In the genomic region with DNA sequence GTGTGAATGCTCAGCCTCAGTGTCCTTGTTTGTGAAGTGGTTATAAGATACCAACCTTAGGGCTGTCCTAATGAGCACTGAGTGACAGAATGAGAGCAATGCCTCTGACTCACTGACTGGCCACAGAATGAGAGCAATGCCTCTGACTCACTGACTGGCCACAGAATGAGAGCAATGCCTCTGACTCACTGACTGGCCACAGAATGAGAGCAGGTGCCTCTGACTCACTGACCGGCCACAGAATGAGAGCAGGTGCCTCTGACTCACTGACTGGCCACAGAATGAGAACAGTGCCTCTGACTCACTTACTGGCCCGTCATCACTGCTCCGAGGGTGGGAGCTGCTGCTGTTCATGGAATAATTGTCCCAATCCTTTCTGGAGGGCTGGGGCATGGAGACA, we compare ENCODE assay signal across 8 cellular contexts.
DNase-seq lines count a peak whose midpoint lies in the region; ATAC-seq and TF ChIP-seq lines count a peak whose summit lies in the region.
"Not testable (repeated sequence)": the region's sequence is repeated elsewhere in the genome, so short reads cannot be mapped to it uniquely, and the experiment has no call there.

No MANE protein-coding gene starts in this region.

- not testable (repeated sequence) for H3K27me3 Mint-ChIP-seq in Calu3 (ENCODE audit: unreplicated experiment); activated T-cell treated with anti-CD3 and anti-CD28 coated beads, Interleukin-2, amount 50 U/mL, for 72 hours (ENCODE audit: low read depth); endodermal cell (ENCODE audit: insufficient read depth)

- not testable (repeated sequence) for H3K36me3 ChIP-seq in RWPE2 (ENCODE audit: low read depth); endodermal cell (ENCODE audit: control insufficient read depth, insufficient read depth, low read length); spleen

- H3K9ac ChIP-seq in endodermal cell (ENCODE audit: extremely low read depth, low read length, poor library complexity, severe bottlenecking) = not testable (repeated sequence)

- not testable (repeated sequence) for H3K27me3 ChIP-seq in RWPE2 (ENCODE audit: insufficient read depth, poor library complexity, severe bottlenecking); endodermal cell (ENCODE audit: control insufficient read depth, insufficient read depth, low read length, poor library complexity, severe bottlenecking)
- H3K27me3 ChIP-seq in spleen (replicated peaks in 1 of 7) = peaks cover 0 to 35% (median 0%) of the 10 kb centered on the region in 7 donors

- H3K27ac ChIP-seq in RWPE2 (ENCODE audit: poor library complexity, severe bottlenecking) = peak overlapping the region; percentile 6
- H3K27ac ChIP-seq in endodermal cell (ENCODE audit: low read depth, low read length); spleen: not testable (repeated sequence)

- TF ChIP-seq CTCF in Calu3 (IDR thresholded peaks at IDR 0.05; ENCODE audit: unreplicated experiment); RWPE2 (IDR thresholded peaks at IDR 0.05; ENCODE audit: poor library complexity, severe bottlenecking); endodermal cell (conservative IDR thresholded peaks at IDR 0.05); spleen (IDR thresholded peaks at IDR 0.05 in 8 of 11, conservative IDR thresholded peaks at IDR 0.05 in 3 of 11): not testable (repeated sequence)

- not testable (repeated sequence) for H3K4me3 ChIP-seq in RWPE2 (ENCODE audit: severe bottlenecking); endodermal cell (ENCODE audit: low read length); spleen

- DNase-seq in Calu3 (peak; percentile 52), MV-4-11 (lab: John Stamatoyannopoulos, UW) (peak; percentile 64), endodermal cell (peak; percentile 17), kidney tubule cell (ENCODE audit: low spot score) (peak; percentile 82), spleen (peak; percentile 35)
- not testable (repeated sequence) for DNase-seq in RWPE2 (ENCODE audit: low spot score)
- DNase-seq in activated T-cell treated with anti-CD3 and anti-CD28 coated beads, Interleukin-2, amount 50 U/mL, for 72 hours = peak; percentile 25 to 34

- H3K4me3 Mint-ChIP-seq in Calu3 (ENCODE audit: low read depth, unreplicated experiment); activated T-cell treated with anti-CD3 and anti-CD28 coated beads, Interleukin-2, amount 50 U/mL, for 72 hours; endodermal cell: not testable (repeated sequence)

- not testable (repeated sequence) for BruUV-seq in Calu3 (replicated peaks; lab: Mats Ljungman, UMichigan)

- H3K4me1 ChIP-seq in RWPE2 (ENCODE audit: insufficient read depth, poor library complexity, severe bottlenecking); endodermal cell (ENCODE audit: control insufficient read depth, insufficient read depth, low read length); spleen: not testable (repeated sequence)

- H3K9me3 ChIP-seq in RWPE2 (ENCODE audit: severe bottlenecking); endodermal cell (ENCODE audit: control insufficient read depth, low read length): not testable (repeated sequence)
- H3K9me3 ChIP-seq in spleen = peaks cover 0 to 40% (median 20%) of the 10 kb centered on the region in 8 donors

- WGBS in endodermal cell (ENCODE audit: insufficient coverage in 1 of 2, insufficient read length in 1 of 2), 2 experiments = 81 to 93% methylated on average over 3 of the region's 3 CpGs
- 28 to 57% (median 45%) methylated on average over 3 of the region's 3 CpGs for WGBS in spleen, 5 donors

- H3K27ac Mint-ChIP-seq in Calu3 (ENCODE audit: unreplicated experiment) = peak overlapping the region; percentile 74
- H3K27ac Mint-ChIP-seq in activated T-cell treated with anti-CD3 and anti-CD28 coated beads, Interleukin-2, amount 50 U/mL, for 72 hours; endodermal cell: not testable (repeated sequence)

- CTCF ChIA-PET in Calu3 (lab: Charles Lee) = interaction anchor here (0.6 to 0.8 kb wide), 2 partner anchors 20 to 25 kb away, joined by 3 read pairs; no protein-coding TSS in a partner anchor

- ATAC-seq in HG02870 (IDR thresholded peaks at IDR 0.05; ENCODE audit: unreplicated experiment) (peak; percentile 37), RWPE2 (ENCODE audit: low read depth) (peak; percentile 35; the same call in 2 of the 3 replicates)
- ATAC-seq in activated T-cell treated with anti-CD3 and anti-CD28 coated beads, Interleukin-2, amount 50 U/mL, for 72 hours (replicated peaks in 1 of 2) = peak; percentile 66 to 79

- not testable (repeated sequence) for H3K36me3 Mint-ChIP-seq in Calu3 (ENCODE audit: insufficient read depth, unreplicated experiment); activated T-cell treated with anti-CD3 and anti-CD28 coated beads, Interleukin-2, amount 50 U/mL, for 72 hours (ENCODE audit: insufficient read depth in 2 of 2); endodermal cell (ENCODE audit: low read depth)

- TF ChIP-seq POLR2A in spleen (IDR thresholded peaks at IDR 0.05) = not testable (repeated sequence)

- intact Hi-C loops in Calu3 (cut with micrococcal nuclease; ENCODE audit: unreplicated experiment); spleen (cut with DNase I; ENCODE audit: low total_unique reads): not testable (repeated sequence)

- H3K9me3 Mint-ChIP-seq in Calu3 (ENCODE audit: low read depth, unreplicated experiment); activated T-cell treated with anti-CD3 and anti-CD28 coated beads, Interleukin-2, amount 50 U/mL, for 72 hours: not testable (repeated sequence)
- peaks cover 19% of the 10 kb centered on the region for H3K9me3 Mint-ChIP-seq in endodermal cell

- H3K4me1 Mint-ChIP-seq in Calu3 (ENCODE audit: low read depth, unreplicated experiment) = peaks cover 16% of the 10 kb centered on the region
- H3K4me1 Mint-ChIP-seq in activated T-cell treated with anti-CD3 and anti-CD28 coated beads, Interleukin-2, amount 50 U/mL, for 72 hours (ENCODE audit: low read depth); endodermal cell: not testable (repeated sequence)
